1 cellular context compared by ENCODE assay signal in the genomic region with DNA sequence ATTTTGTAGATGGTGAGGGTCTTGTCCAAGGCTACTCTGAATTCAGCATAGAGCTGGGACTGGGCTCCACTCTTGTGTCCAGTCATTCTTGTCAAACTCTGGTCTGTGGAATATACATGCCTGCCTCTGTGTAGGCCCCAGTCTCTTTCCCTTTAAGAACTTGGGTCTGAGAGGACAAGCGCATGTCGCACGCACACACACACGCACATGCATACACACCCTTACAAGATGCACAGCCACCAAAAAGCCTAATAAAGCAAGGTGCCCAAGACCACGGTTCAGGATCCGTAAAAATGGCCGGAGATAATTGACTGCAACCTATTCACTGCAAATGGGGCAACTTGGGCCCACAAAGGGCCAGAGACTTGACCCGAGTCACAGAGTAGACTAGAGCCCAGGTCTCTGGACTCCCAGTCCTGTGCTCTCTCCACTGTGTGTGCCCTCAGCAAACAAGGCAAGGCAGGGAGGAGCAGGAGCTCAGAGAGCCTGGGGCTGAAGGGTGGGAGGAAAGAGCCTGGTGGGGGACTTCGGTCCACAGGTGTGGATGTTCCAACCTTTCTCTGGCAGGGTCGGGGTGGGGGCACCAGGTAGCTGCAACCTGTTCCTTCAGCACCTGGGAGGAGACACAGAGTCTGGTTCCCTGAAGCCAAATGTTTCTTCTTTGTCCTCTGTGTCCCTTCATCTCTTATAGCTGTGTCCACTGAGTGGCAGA.
TF ChIP-seq lines count a peak whose summit lies in the region.

No MANE protein-coding gene starts in this region.

TF ChIP-seq in WTC11, 78 proteins besides CTCF, POLR2A, EP300 and RAD21:
- TF ChIP-seq, protein P1, sequence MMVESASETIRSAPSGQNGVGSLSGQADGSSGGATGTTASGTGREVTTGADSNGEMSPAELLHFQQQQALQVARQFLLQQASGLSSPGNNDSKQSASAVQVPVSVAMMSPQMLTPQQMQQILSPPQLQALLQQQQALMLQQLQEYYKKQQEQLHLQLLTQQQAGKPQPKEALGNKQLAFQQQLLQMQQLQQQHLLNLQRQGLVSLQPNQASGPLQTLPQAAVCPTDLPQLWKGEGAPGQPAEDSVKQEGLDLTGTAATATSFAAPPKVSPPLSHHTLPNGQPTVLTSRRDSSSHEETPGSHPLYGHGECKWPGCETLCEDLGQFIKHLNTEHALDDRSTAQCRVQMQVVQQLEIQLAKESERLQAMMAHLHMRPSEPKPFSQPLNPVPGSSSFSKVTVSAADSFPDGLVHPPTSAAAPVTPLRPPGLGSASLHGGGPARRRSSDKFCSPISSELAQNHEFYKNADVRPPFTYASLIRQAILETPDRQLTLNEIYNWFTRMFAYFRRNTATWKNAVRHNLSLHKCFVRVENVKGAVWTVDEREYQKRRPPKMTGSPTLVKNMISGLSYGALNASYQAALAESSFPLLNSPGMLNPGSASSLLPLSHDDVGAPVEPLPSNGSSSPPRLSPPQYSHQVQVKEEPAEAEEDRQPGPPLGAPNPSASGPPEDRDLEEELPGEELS (CRISPR knock-in tag; IDR thresholded peaks at IDR 0.05), result no peak
- TF ChIP-seq ZNF416 (CRISPR knock-in tag; IDR thresholded peaks at IDR 0.05) (no peak), MYBL2 (CRISPR knock-in tag; IDR thresholded peaks at IDR 0.05) (no peak), GTF2I (CRISPR knock-in tag; conservative IDR thresholded peaks at IDR 0.05) (no peak)
